ENCODE assay signal across 9 cellular contexts in genomic region chr2:74715880-74716279, GRCh38.
DNase-seq lines count a peak whose midpoint lies in the region; ATAC-seq and TF ChIP-seq lines count a peak whose summit lies in the region.
"Had no signal": no experiment of that assay in that cellular context is flagged by ENCODE, and none has a peak within 500 bp of the region (broad histone marks: within the 10 kb centered on the region; RNA-seq: fewer than 3 reads in every experiment).

No MANE protein-coding gene starts in this region.

- no peak for DNase-seq in HCT116 (ENCODE audit: low read depth, low spot score)
- no peak for DNase-seq in T-helper 17 cell
- no peak for DNase-seq in glutamatergic neuron
- no peak for DNase-seq in smooth muscle cell (lab: John Stamatoyannopoulos, UW; ENCODE audit: unreplicated experiment)
- DNase-seq in activated effector memory CD4-positive, alpha-beta T cell treated with anti-CD3 and anti-CD28 coated beads, Interleukin-2, amount 50 U/mL, for 16 hours, result no peak
- no peak for DNase-seq in HPDE6-E6E7 (ENCODE audit: extremely low spot score)
- DNase-seq: activated CD8-positive, alpha-beta memory T cell treated with anti-CD3 and anti-CD28 coated beads for 24 hours had no signal

- no peaks in the 10 kb centered on the region for H3K9me2 ChIP-seq in HCT116 (ENCODE audit: insufficient read depth)

- ATAC-seq in HCT116 (no peak), T-helper 17 cell (no peak), GM18873 (IDR thresholded peaks at IDR 0.05; ENCODE audit: low FRiP score, unreplicated experiment) (no peak), GM18858 (IDR thresholded peaks at IDR 0.05; ENCODE audit: unreplicated experiment) (no peak)

- H3K4me3 Mint-ChIP-seq in T-helper 17 cell (peak overlapping the region; percentile 96), glutamatergic neuron (ENCODE audit: unreplicated experiment) (peak overlapping the region; percentile 95)

- no peaks in the 10 kb centered on the region for H3K9me3 ChIP-seq in HCT116 (ENCODE audit: control insufficient read depth in 1 of 2, insufficient read depth in 1 of 2, low read depth in 1 of 2, low read length in 2 of 2)
- no peaks in the 10 kb centered on the region for H3K9me3 ChIP-seq in T-helper 17 cell (ENCODE audit: control insufficient read depth, low read length, poor library complexity, severe bottlenecking)
- H3K9me3 ChIP-seq in smooth muscle cell (replicated peaks; ENCODE audit: low read depth), result no peaks in the 10 kb centered on the region

- POLR2A ChIA-PET in HCT116 (lab: Charles Lee), result no interaction called here

- no peak overlapping the region for H3K27ac ChIP-seq in HCT116 (ENCODE audit: low read depth, low read length)
- H3K27ac ChIP-seq in smooth muscle cell (ENCODE audit: low read depth), result no peak overlapping the region

- H4K20me1 ChIP-seq in HCT116 (ENCODE audit: insufficient read depth) (no peaks in the 10 kb centered on the region), smooth muscle cell (ENCODE audit: low read depth) (no peaks in the 10 kb centered on the region)

- no peak for TF ChIP-seq RAD21 in HCT116 (IDR thresholded peaks at IDR 0.05; ENCODE audit: low read depth)

- peak overlapping the region; percentile 46; the same call in 1 of the 2 replicates for H3K9ac ChIP-seq in HCT116 (ENCODE audit: low read length)
- H3K9ac ChIP-seq in smooth muscle cell (ENCODE audit: low read depth), result no peak overlapping the region

- TF ChIP-seq CTCF in HCT116 (IDR thresholded peaks at IDR 0.05 in 2 of 3, conservative IDR thresholded peaks at IDR 0.05 in 1 of 3; ENCODE audit: borderline replicate concordance in 1 of 3, insufficient read depth in 1 of 3, low read depth in 2 of 3, low read length in 2 of 3) (no peak), glutamatergic neuron (IDR thresholded peaks at IDR 0.05; ENCODE audit: partially characterized antibody, unreplicated experiment) (no peak), smooth muscle cell (IDR thresholded peaks at IDR 0.05; ENCODE audit: borderline replicate concordance, insufficient read depth, poor library complexity, severe bottlenecking) (no peak)

- H3K4me1 Mint-ChIP-seq in T-helper 17 cell (peaks cover 9% of the 10 kb centered on the region), glutamatergic neuron (ENCODE audit: low read depth, unreplicated experiment) (no peaks in the 10 kb centered on the region)

- H3K27me3 Mint-ChIP-seq in T-helper 17 cell (peaks cover 12% of the 10 kb centered on the region), glutamatergic neuron (ENCODE audit: unreplicated experiment) (peaks cover 4% of the 10 kb centered on the region)

- peak overlapping the region; percentile 96 for H3K4me2 ChIP-seq in HCT116 (ENCODE audit: low read length)
- peak overlapping the region; percentile 91 for H3K4me2 ChIP-seq in smooth muscle cell

- RAD21 ChIA-PET in HCT116 (lab: Charles Lee; ENCODE audit: low non-redundant PET in 1 of 2, low total read pairs in 2 of 2, uncharacterized antibody in 2 of 2, unreplicated experiment in 2 of 2), result no interaction called here

- CTCF ChIA-PET in HCT116 (lab: Charles Lee), result interaction anchor here (1.4 to 2.1 kb wide), 3 partner anchors 10 to 159 kb away, joined by 4 to 9 read pairs (median 7); no protein-coding TSS in a partner anchor

- H3K4me1 ChIP-seq in HCT116 (ENCODE audit: control insufficient read depth in 1 of 2, insufficient read depth in 2 of 2, low read length in 2 of 2) (peaks cover 0 to 18% of the 10 kb centered on the region in 2 experiments; a peak in 2 of 4 replicates), smooth muscle cell (ENCODE audit: low read depth) (no peaks in the 10 kb centered on the region)

- peak overlapping the region; percentile 96 for H2AFZ ChIP-seq in HCT116 (ENCODE audit: low read depth, low read length, poor library complexity, severe bottlenecking)
- H2AFZ ChIP-seq in smooth muscle cell (ENCODE audit: low read depth), result peak overlapping the region; percentile 77

- H3K27me3 ChIP-seq in HCT116 (ENCODE audit: insufficient read depth, low read length) (no peaks in the 10 kb centered on the region), smooth muscle cell (ENCODE audit: low read depth) (peaks cover 38% of the 10 kb centered on the region)

- intact Hi-C loops in HCT116 (cut with micrococcal nuclease), result loop anchor here (1.0 kb wide), 2 partner anchors 118 to 160 kb away; partner anchors contain the start of gene HK2

- H3F3A ChIP-seq in smooth muscle cell (ENCODE audit: low read depth), result no peaks in the 10 kb centered on the region

- 67% methylated on average over 6 of the region's 6 CpGs for WGBS in smooth muscle cell (ENCODE audit: low lambda C conversion rate)

- H3K79me2 ChIP-seq in HCT116 (ENCODE audit: insufficient read depth, low read length) (no peaks in the 10 kb centered on the region), smooth muscle cell (ENCODE audit: low read depth) (no peaks in the 10 kb centered on the region)

- H3K27ac Mint-ChIP-seq in T-helper 17 cell (no peak overlapping the region), glutamatergic neuron (ENCODE audit: unreplicated experiment) (no peak overlapping the region)

- H3K36me3 Mint-ChIP-seq in T-helper 17 cell (ENCODE audit: low read depth), result no peaks in the 10 kb centered on the region
- no peaks in the 10 kb centered on the region for H3K36me3 Mint-ChIP-seq in glutamatergic neuron (ENCODE audit: unreplicated experiment)

- no TSS peak for BruUV-seq in HCT116 (replicated peaks; lab: Mats Ljungman, UMichigan)

- TF ChIP-seq POLR2A in HCT116 (IDR thresholded peaks at IDR 0.05; ENCODE audit: borderline replicate concordance, extremely low read depth, insufficient read depth, insufficient read length), result no peak

- peaks cover 2% of the 10 kb centered on the region for H3K9me3 Mint-ChIP-seq in glutamatergic neuron (ENCODE audit: unreplicated experiment)

- H3K36me3 ChIP-seq in HCT116 (ENCODE audit: control insufficient read depth in 1 of 2, insufficient read depth in 2 of 2, low read length in 2 of 2) (no peaks in the 10 kb centered on the region), smooth muscle cell (ENCODE audit: low read depth) (no peaks in the 10 kb centered on the region)

- peak overlapping the region; percentile 45 to 67 for H3K4me3 ChIP-seq in HCT116 (replicated peaks in 1 of 2; ENCODE audit: low read depth in 1 of 2, low read length in 2 of 2)
- peak overlapping the region; percentile 57 for H3K4me3 ChIP-seq in smooth muscle cell

TF ChIP-seq in HCT116, 20 proteins besides CTCF, POLR2A, EP300 and RAD21:
- no peak for TF ChIP-seq EGR1 (IDR thresholded peaks at IDR 0.05; ENCODE audit: low read depth)
TF ChIP-seq in HCT116: peak in this region for 0.
